8 cellular contexts compared by ENCODE assay signal in genomic region chr16:56608876-56609462, GRCh38. TPM values are rescaled to one million over a fixed set of nuclear protein-coding genes. Genes with fewer than 3 reads are reported as not detected.
DNase-seq lines count a peak whose midpoint lies in the region; ATAC-seq and TF ChIP-seq lines count a peak whose summit lies in the region.

No MANE protein-coding gene starts in this region.

- H3K27me3 ChIP-seq in mononuclear cell (ENCODE audit: insufficient read depth, low read length), result no peaks in the 10 kb centered on the region

- H3K4me3 Mint-ChIP-seq in central memory CD8-positive, alpha-beta T cell, result peak overlapping the region; percentile 98

- H3K4me1 ChIP-seq in mononuclear cell (ENCODE audit: insufficient read depth, low read length), result peaks cover 40% of the 10 kb centered on the region

- H3K9me3 ChIP-seq in mononuclear cell (ENCODE audit: low read depth, low read length), result no peaks in the 10 kb centered on the region

- no peak for ATAC-seq in central memory CD8-positive, alpha-beta T cell (replicated peaks; ENCODE audit: extremely low read depth, poor library complexity, severe bottlenecking)
- no peak for ATAC-seq in HG02852 (IDR thresholded peaks at IDR 0.05; ENCODE audit: unreplicated experiment)

- peaks cover 51% of the 10 kb centered on the region for H3K4me1 Mint-ChIP-seq in central memory CD8-positive, alpha-beta T cell

- no peak for TF ChIP-seq CTCF in NB4 (IDR thresholded peaks at IDR 0.05; ENCODE audit: low read depth, low read length)

- peaks cover 5% of the 10 kb centered on the region for H3K36me3 Mint-ChIP-seq in central memory CD8-positive, alpha-beta T cell (ENCODE audit: insufficient read depth)

- peak overlapping the region; percentile 91 for H3K27ac Mint-ChIP-seq in central memory CD8-positive, alpha-beta T cell (ENCODE audit: low read depth)

- H3K9me3 Mint-ChIP-seq in central memory CD8-positive, alpha-beta T cell, result no peaks in the 10 kb centered on the region

- peak; percentile 18 for DNase-seq in Daoy (ENCODE audit: low read depth)
- peak; percentile 38 for DNase-seq in NB4 (ENCODE audit: low read depth)
- DNase-seq in central memory CD8-positive, alpha-beta T cell (ENCODE audit: low spot score in 2 of 2), result no peak
- no peak for DNase-seq in activated gamma-delta T cell treated with Interleukin-2 at 50 U/mL for 16 hours
- no peak for DNase-seq in NCI-H1694 treated with DMSO at 0.1 percent for 48 hours (lab: John Stamatoyannopoulos, UW)
- no peak for DNase-seq in Ammon's horn (ENCODE audit: low spot score)

- TF ChIP-seq POLR2A in NB4 (IDR thresholded peaks at IDR 0.05; ENCODE audit: extremely low read depth, insufficient read length), result no peak

- no peaks in the 10 kb centered on the region for H3K27me3 Mint-ChIP-seq in central memory CD8-positive, alpha-beta T cell

- H3K4me3 ChIP-seq in NB4 (ENCODE audit: low read depth, low read length), result peak overlapping the region; percentile 95
- H3K4me3 ChIP-seq in mononuclear cell (ENCODE audit: low read length), result peak overlapping the region; percentile 77

RNA-seq across cellular contexts. Expression of gene MT2A, which starts 0.6 kb away (rescaled TPM):
- 207 and 248 TPM in 2 replicates for total RNA-seq in Daoy (2014; rRNA removed; shearing (Covaris generic))
- 10.9 TPM for total RNA-seq in mononuclear cell

RNA-seq across cellular contexts. Expression of gene MT1E, which starts 16.6 kb away (rescaled TPM):
- 248 and 365 TPM in 2 replicates for total RNA-seq in Daoy (2014; rRNA removed; shearing (Covaris generic))
- total RNA-seq in mononuclear cell, result 1.7 TPM

RNA-seq across cellular contexts. Expression of gene MT3, which starts 19.6 kb away (rescaled TPM):
- not detected in 2 replicates for total RNA-seq in Daoy (2014; rRNA removed; shearing (Covaris generic))
- 0.31 TPM for total RNA-seq in mononuclear cell

RNA-seq across cellular contexts. Expression of gene MT1M, which starts 23.5 kb away (rescaled TPM):
- total RNA-seq in Daoy (2014; rRNA removed; shearing (Covaris generic)), result 0.74 and 7.4 TPM in 2 replicates
- total RNA-seq in mononuclear cell, result not detected

RNA-seq across cellular contexts. Expression of gene MT1A, which starts 29.5 kb away (rescaled TPM):
- not detected in 2 replicates for total RNA-seq in Daoy (2014; rRNA removed; shearing (Covaris generic))
- not detected for total RNA-seq in mononuclear cell

Comparison
In these comparisons a context has a peak if more than half of its experiments do, and no peak if none do; other contexts are left out.
1. DNase-seq: peak in Daoy (single experiment) and NB4 (single experiment); none in central memory CD8-positive, alpha-beta T cell (0 of 2), activated gamma-delta T cell treated with Interleukin-2 at 50 U/mL for 16 hours (single experiment), NCI-H1694 treated with DMSO at 0.1 percent for 48 hours (single experiment) and Ammon's horn (single experiment).
2. RNA of gene MT2A, which starts 0.6 kb away (total RNA-seq): 207 to 248 TPM in Daoy; 10.9 TPM in mononuclear cell (single experiment); every median in the first group is over 10 times any median in the second.
3. RNA of gene MT1E, which starts 16.6 kb away (total RNA-seq): 248 to 365 TPM in Daoy; 1.7 TPM in mononuclear cell (single experiment); every median in the first group is over 10 times any median in the second.